ENCODE assay signal across 8 cellular contexts in genomic region chr11:114317738-114318137, GRCh38. TPM values are rescaled to one million over a fixed set of nuclear protein-coding genes. Genes with fewer than 3 reads are reported as not detected.
DNase-seq lines count a peak whose midpoint lies in the region; ATAC-seq, FAIRE-seq and TF ChIP-seq lines count a peak whose summit lies in the region.

No MANE protein-coding gene starts in this region.

- TF ChIP-seq POLR2A in ovary (IDR thresholded peaks at IDR 0.05) (no peak), GM12891 (IDR thresholded peaks at IDR 0.05; ENCODE audit: low read depth, low read length) (no peak)

- H3K4me1 ChIP-seq in endodermal cell (ENCODE audit: control insufficient read depth, insufficient read depth, low read length) (no peaks in the 10 kb centered on the region), ovary (ENCODE audit: insufficient read depth) (no peaks in the 10 kb centered on the region)

- no peak overlapping the region for H3K9ac ChIP-seq in endodermal cell (ENCODE audit: extremely low read depth, low read length, poor library complexity, severe bottlenecking)

- H3K27me3 ChIP-seq in endodermal cell (ENCODE audit: control insufficient read depth, insufficient read depth, low read length, poor library complexity, severe bottlenecking) (no peaks in the 10 kb centered on the region), ovary (no peaks in the 10 kb centered on the region)

- DNase-seq in GM10266 (ENCODE audit: extremely low spot score) = no peak
- peak; percentile 3 for DNase-seq in NCI-H2227 treated with DMSO at 0.1 percent for 48 hours (lab: John Stamatoyannopoulos, UW)
- peak; percentile 86 for DNase-seq in endodermal cell
- peak; percentile 30 to 63 (median 55) for DNase-seq in ovary
- DNase-seq in GM12891 (ENCODE audit: insufficient read length, low spot score) = no peak
- DNase-seq in GM20000 (ENCODE audit: low spot score) = no peak

- no peaks in the 10 kb centered on the region for H3K9me3 ChIP-seq in endodermal cell (ENCODE audit: control insufficient read depth, low read length)
- H3K9me3 ChIP-seq in ovary = no peaks in the 10 kb centered on the region

- H3K36me3 ChIP-seq in endodermal cell (ENCODE audit: control insufficient read depth, insufficient read depth, low read length) = no peaks in the 10 kb centered on the region
- H3K36me3 ChIP-seq in ovary = no peaks in the 10 kb centered on the region

- H3K36me3 Mint-ChIP-seq in endodermal cell (ENCODE audit: low read depth) = no peaks in the 10 kb centered on the region
- H3K36me3 Mint-ChIP-seq in stimulated activated memory B cell treated with anti-CD40 and anti-IgM and Interleukin-4, amounts not matched to agents 10 μg/mL and 1 μg/mL and 100 μg/mL, for 72 hours = no peaks in the 10 kb centered on the region

- H3K27me3 Mint-ChIP-seq in endodermal cell (ENCODE audit: insufficient read depth) = no peaks in the 10 kb centered on the region
- H3K27me3 Mint-ChIP-seq in stimulated activated memory B cell treated with anti-CD40 and anti-IgM and Interleukin-4, amounts not matched to agents 10 μg/mL and 1 μg/mL and 100 μg/mL, for 72 hours = peaks cover 58% of the 10 kb centered on the region

- FAIRE-seq in GM12891 (lab: Jason Lieb, UNC) = no peak

- intact Hi-C loops in ovary (cut with DNase I) = no loop called here

- TF ChIP-seq EP300 in ovary (IDR thresholded peaks at IDR 0.05) = no peak

- H3K4me1 Mint-ChIP-seq in endodermal cell = peaks cover 12% of the 10 kb centered on the region
- peaks cover 9% of the 10 kb centered on the region for H3K4me1 Mint-ChIP-seq in stimulated activated memory B cell treated with anti-CD40 and anti-IgM and Interleukin-4, amounts not matched to agents 10 μg/mL and 1 μg/mL and 100 μg/mL, for 72 hours

- H3K4me3 ChIP-seq in endodermal cell (ENCODE audit: low read length) (no peak overlapping the region), ovary (no peak overlapping the region)

- H3K27ac Mint-ChIP-seq in endodermal cell = no peak overlapping the region
- no peak overlapping the region for H3K27ac Mint-ChIP-seq in stimulated activated memory B cell treated with anti-CD40 and anti-IgM and Interleukin-4, amounts not matched to agents 10 μg/mL and 1 μg/mL and 100 μg/mL, for 72 hours

- H3K27ac ChIP-seq in endodermal cell (ENCODE audit: low read depth, low read length) (no peak overlapping the region), ovary (no peak overlapping the region)

- H3K9me3 Mint-ChIP-seq in endodermal cell = no peaks in the 10 kb centered on the region
- no peaks in the 10 kb centered on the region for H3K9me3 Mint-ChIP-seq in stimulated activated memory B cell treated with anti-CD40 and anti-IgM and Interleukin-4, amounts not matched to agents 10 μg/mL and 1 μg/mL and 100 μg/mL, for 72 hours

- no peak for ATAC-seq in stimulated activated memory B cell treated with anti-CD40 and anti-IgM and Interleukin-4, amounts not matched to agents 10 μg/mL and 1 μg/mL and 100 μg/mL, for 72 hours
- no peak for ATAC-seq in HG03095 (IDR thresholded peaks at IDR 0.05; ENCODE audit: unreplicated experiment)

- WGBS in endodermal cell (ENCODE audit: insufficient coverage in 1 of 2, insufficient read length in 1 of 2), 2 experiments = 24% methylated on average over 4 to 5 of the region's 5 CpGs
- WGBS in ovary, 3 donors = 3 to 7% (median 7%) methylated on average over 5 of the region's 5 CpGs

- TF ChIP-seq CTCF in GM10266 (IDR thresholded peaks at IDR 0.05; ENCODE audit: control insufficient read depth, insufficient read depth, low read depth, missing control alignments) (peak; percentile 24), endodermal cell (conservative IDR thresholded peaks at IDR 0.05) (peak; percentile 79), ovary (IDR thresholded peaks at IDR 0.05) (peak in 1 of 3 donors; percentile 34), GM20000 (IDR thresholded peaks at IDR 0.05; ENCODE audit: extremely low read depth, missing control alignments) (no peak)

- no peak overlapping the region for H3K4me3 Mint-ChIP-seq in endodermal cell
- H3K4me3 Mint-ChIP-seq in stimulated activated memory B cell treated with anti-CD40 and anti-IgM and Interleukin-4, amounts not matched to agents 10 μg/mL and 1 μg/mL and 100 μg/mL, for 72 hours = no peak overlapping the region

TF ChIP-seq in GM12891, 5 proteins besides CTCF, POLR2A, EP300 and RAD21:
- TF ChIP-seq TAF1 (IDR thresholded peaks at IDR 0.05; ENCODE audit: low read depth, low read length) = no peak
- TF ChIP-seq PAX5 (IDR thresholded peaks at IDR 0.05; ENCODE audit: insufficient read depth, low read length, severe bottlenecking) = no peak
- TF ChIP-seq POU2F2 (IDR thresholded peaks at IDR 0.05; ENCODE audit: low read depth, low read length) = no peak
- TF ChIP-seq POLR2AphosphoS5 (IDR thresholded peaks at IDR 0.05; ENCODE audit: low read depth, low read length) = no peak

RNA-seq across cellular contexts. Expression of gene NNMT, which starts 21.5 kb away (rescaled TPM):
- total RNA-seq in endodermal cell = not detected
- polyA plus RNA-seq in endodermal cell (2013, experiment 1 of 2) = 4.1 TPM
- 4.0 TPM for polyA plus RNA-seq in endodermal cell (2013, experiment 2 of 2)
- 100 to 1,000 TPM in 4 of 7 donors, 10 to 100 TPM in 2, 1 to 10 TPM in 1; 9.5 to 295 (median 129) TPM for total RNA-seq in ovary
- polyA plus RNA-seq in ovary = 100 to 1,000 TPM in 1 of 2 donors, 10 to 100 TPM in 1; 59.4 to 136 TPM
- not detected for polyA plus RNA-seq in GM12891 (2012; ENCODE audit: low read depth, missing spikeins)

Comparison
In these comparisons a context has a peak if more than half of its experiments do, and no peak if none do; other contexts are left out.
1. DNase-seq: peak in NCI-H2227 treated with DMSO at 0.1 percent for 48 hours (single experiment), endodermal cell (single experiment) and ovary (5 of 5); none in GM10266 (single experiment), GM12891 (single experiment) and GM20000 (single experiment).
2. RNA of gene NNMT, which starts 21.5 kb away (total RNA-seq): 9.5 to 295 TPM in ovary; not detected in endodermal cell; every median in the first group is over 4 times any median in the second.